In the genomic region with DNA sequence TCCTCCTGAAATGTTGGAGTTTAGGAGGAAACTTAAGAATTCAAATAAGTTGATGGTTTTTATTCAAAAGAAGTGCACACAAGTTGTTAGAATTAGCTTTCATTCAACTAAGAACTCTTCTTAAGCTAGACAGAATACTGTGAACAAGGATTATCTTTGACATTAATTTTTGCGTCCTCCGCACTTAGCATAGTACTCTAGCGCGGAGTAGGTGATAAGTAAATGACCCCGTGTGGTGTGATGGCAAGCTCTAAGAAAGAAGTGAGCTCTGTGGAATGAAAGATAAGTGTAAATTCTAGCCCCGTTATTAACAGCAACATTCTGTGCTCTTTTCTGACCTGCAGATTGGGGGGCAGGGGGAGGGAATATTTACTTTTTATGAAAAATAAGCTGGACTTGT, we compare ENCODE assay signal across 10 cellular contexts. TPM values are rescaled to one million over a fixed set of nuclear protein-coding genes. Genes with fewer than 3 reads are reported as not detected.
DNase-seq lines count a peak whose midpoint lies in the region; ATAC-seq, FAIRE-seq and TF ChIP-seq lines count a peak whose summit lies in the region.
"Had no signal": no experiment of that assay in that cellular context is flagged by ENCODE, and none has a peak within 500 bp of the region (broad histone marks: within the 10 kb centered on the region; RNA-seq: fewer than 3 reads in every experiment).

No MANE protein-coding gene starts in this region.

- peak overlapping the region; percentile 68 for H3K27ac Mint-ChIP-seq in activated CD4-positive, alpha-beta T cell treated with anti-CD3 and anti-CD28 coated beads, Interleukin-2, amount 10 ng/mL, durations not matched to agents 7 days and 5 days

- TF ChIP-seq CTCF in WI38 (IDR thresholded peaks at IDR 0.05; ENCODE audit: low read depth, low read length), result no peak
- TF ChIP-seq CTCF in HepG2 (CRISPR knock-in tag; IDR thresholded peaks at IDR 0.05), result no peak
- TF ChIP-seq CTCF in transverse colon (IDR thresholded peaks at IDR 0.05), result no peak

- POLR2A ChIA-PET in activated CD4-positive, alpha-beta T cell treated with anti-CD3 and anti-CD28 coated beads, Interleukin-2, amount 10 ng/mL, durations not matched to agents 7 days and 5 days (lab: Charles Lee), result no interaction called here
- POLR2A ChIA-PET in HepG2 (lab: Yijun Ruan, JAX), result interaction anchor here (1.2 to 5.4 kb wide), 3 partner anchors 13 to 428 kb away, joined by 3 to 92 read pairs (median 16); partner anchors contain the start of genes DNAJC21 and TTC23L

- H3K4me1 ChIP-seq in HepG2 (ENCODE audit: insufficient read depth, low read length) (peaks cover 39% of the 10 kb centered on the region), transverse colon (peaks cover 23 to 33% (median 26%) of the 10 kb centered on the region in 4 donors)

- peaks cover 41% of the 10 kb centered on the region for H3K4me1 Mint-ChIP-seq in activated CD4-positive, alpha-beta T cell treated with anti-CD3 and anti-CD28 coated beads, Interleukin-2, amount 10 ng/mL, durations not matched to agents 7 days and 5 days

- BruUV-seq in HepG2 (replicated peaks; lab: Mats Ljungman, UMichigan), result no TSS peak

- CTCF ChIA-PET in activated CD4-positive, alpha-beta T cell treated with anti-CD3 and anti-CD28 coated beads, Interleukin-2, amount 10 ng/mL, durations not matched to agents 7 days and 5 days (lab: Charles Lee), result interaction anchor here (1.1 to 4.5 kb wide), 4 partner anchors 13 to 27 kb away, joined by 3 to 21 read pairs (median 4); partner anchors contain the start of gene DNAJC21
- CTCF ChIA-PET in HepG2 (lab: Yijun Ruan, JAX; ENCODE audit: low intra/inter-chr PET ratio, low total read pairs), result no interaction called here

- peak overlapping the region; percentile 69 for H3K4me2 ChIP-seq in HepG2 (ENCODE audit: low read depth, low read length)

- WGBS in HepG2 (ENCODE audit: low lambda C conversion rate), result 1% methylated on average over 6 of the region's 6 CpGs
- WGBS in transverse colon (ENCODE audit: low coverage in 1 of 2), 2 donors, result 12 to 15% methylated on average over 6 of the region's 6 CpGs

- peak overlapping the region; percentile 97 for H3K9ac ChIP-seq in HepG2 (ENCODE audit: insufficient read depth, low read depth, low read length)

- DNase-seq in activated CD4-positive, alpha-beta T cell treated with anti-CD3 and anti-CD28 coated beads, Interleukin-2, amount 10 ng/mL, durations not matched to agents 7 days and 5 days, result no peak
- DNase-seq in activated CD4-positive, alpha-beta T cell treated with anti-CD3 and anti-CD28 coated beads for 1 hour, result no peak
- DNase-seq in HepG2 (ENCODE audit: low spot score) (no peak), transverse colon (no peak), A172 (ENCODE audit: low spot score) (no peak), SHP77 (lab: John Stamatoyannopoulos, UW) (no peak), activated gamma-delta T cell treated with Interleukin-2 at 50 U/mL for 16 hours (no peak)
- DNase-seq: NCI-H1930 had no signal

- H3K36me3 ChIP-seq in HepG2 (replicated peaks in 1 of 2; ENCODE audit: control insufficient read depth in 1 of 2, insufficient read depth in 2 of 2, low read length in 2 of 2) (peaks cover 2 to 28% of the 10 kb centered on the region in 2 experiments), transverse colon (peaks cover 0 to 20% (median under 1%) of the 10 kb centered on the region in 4 donors)

- no peak for ATAC-seq in HepG2

- H3K9me3 ChIP-seq in HepG2 (ENCODE audit: low read length) (no peaks in the 10 kb centered on the region), transverse colon (no peaks in the 10 kb centered on the region)

- peaks cover 34% of the 10 kb centered on the region for H3K36me3 Mint-ChIP-seq in activated CD4-positive, alpha-beta T cell treated with anti-CD3 and anti-CD28 coated beads, Interleukin-2, amount 10 ng/mL, durations not matched to agents 7 days and 5 days (ENCODE audit: low read depth)

- peaks cover 68% of the 10 kb centered on the region for H3K79me2 ChIP-seq in HepG2 (ENCODE audit: insufficient read depth, low read length)

- in situ Hi-C loops in HepG2 (cut with HindIII; ENCODE audit: extremely low pct_ligation_motif_present, low pct_unique_long_range_greater_than_20kb) (no loop called here), transverse colon (cut with MboI; ENCODE audit: low pct_ligation_motif_present in 1 of 4, low pct_unique_long_range_greater_than_20kb in 1 of 4, low sequenced_read_pairs in 3 of 4) (loop anchor here in 3 of 4 donors (25.0 kb wide), 2 partner anchors 904 to 1479 kb away; partner anchors contain the start of genes AMACR (in 2 of the 3) and TARS1 (in 2 of the 3))

- no peaks in the 10 kb centered on the region for H3K27me3 Mint-ChIP-seq in activated CD4-positive, alpha-beta T cell treated with anti-CD3 and anti-CD28 coated beads, Interleukin-2, amount 10 ng/mL, durations not matched to agents 7 days and 5 days

- no peak for TF ChIP-seq RAD21 in HepG2 (CRISPR knock-in tag; IDR thresholded peaks at IDR 0.05)

- FAIRE-seq in HepG2 (lab: Jason Lieb, UNC), result no peak
- FAIRE-seq: D721Med had no signal

- intact Hi-C loops in HepG2 (cut with micrococcal nuclease; ENCODE audit: unreplicated experiment) (loop anchor here (5.0 kb wide), 1 partner anchor 259 kb away; the partner anchor contains the start of gene RAI14), transverse colon (cut with DNase I; ENCODE audit: low total_unique reads) (no loop called here)

- H3K27ac ChIP-seq in HepG2 (ENCODE audit: extremely low read length, insufficient read depth, low read length) (peak overlapping the region; percentile 89), transverse colon (peak overlapping the region in 2 of 4 donors; percentile 90 to 93)

- TF ChIP-seq EP300 in HepG2 (IDR thresholded peaks at IDR 0.05; ENCODE audit: low read depth in 2 of 2, low read length in 2 of 2) (no peak), HepG2 (CRISPR knock-in tag; IDR thresholded peaks at IDR 0.05; ENCODE audit: borderline replicate concordance) (no peak), transverse colon (IDR thresholded peaks at IDR 0.05; ENCODE audit: low read depth) (no peak)

- no peaks in the 10 kb centered on the region for H3K9me3 Mint-ChIP-seq in activated CD4-positive, alpha-beta T cell treated with anti-CD3 and anti-CD28 coated beads, Interleukin-2, amount 10 ng/mL, durations not matched to agents 7 days and 5 days

- TF ChIP-seq POLR2A in HepG2 (IDR thresholded peaks at IDR 0.05; ENCODE audit: insufficient read depth in 1 of 2, low read depth in 2 of 2, low read length in 2 of 2), result no peak
- no peak for TF ChIP-seq POLR2A in transverse colon (IDR thresholded peaks at IDR 0.05)

- H3K4me3 ChIP-seq in WI38 (ENCODE audit: low read depth, low read length) (peak overlapping the region; percentile 98), HepG2 (replicated peaks in 1 of 3; ENCODE audit: insufficient read depth in 1 of 3, low read depth in 2 of 3, low read length in 3 of 3) (peak overlapping the region; percentile 83 to 99 (median 95)), transverse colon (peak overlapping the region; percentile 89 to 99 (median 93))

- H3K4me3 Mint-ChIP-seq in activated CD4-positive, alpha-beta T cell treated with anti-CD3 and anti-CD28 coated beads, Interleukin-2, amount 10 ng/mL, durations not matched to agents 7 days and 5 days, result no peak overlapping the region

- no peak overlapping the region for H2AFZ ChIP-seq in HepG2 (ENCODE audit: low read length)

- no peaks in the 10 kb centered on the region; the same call in 1 of the 2 replicates for H4K20me1 ChIP-seq in HepG2 (ENCODE audit: insufficient read depth, low read length)

- no peaks in the 10 kb centered on the region; a peak in 1 of 5 replicates for H3K27me3 ChIP-seq in HepG2 (ENCODE audit: control insufficient read depth in 1 of 2, insufficient read depth in 2 of 2, low read length in 2 of 2)
- H3K27me3 ChIP-seq in transverse colon, result no peaks in the 10 kb centered on the region

RNA-seq across cellular contexts. Expression of gene BRIX1, which starts 1.0 kb away (rescaled TPM):
- total RNA-seq in activated CD4-positive, alpha-beta T cell treated with anti-CD3 and anti-CD28 coated beads, Interleukin-2, amount 10 ng/mL, durations not matched to agents 7 days and 5 days, result 10 to 100 TPM; 33.3 to 50.5 TPM
- total RNA-seq in HepG2 (2016; rRNA removed; fragmentation: Illumina TruSeq; extraction: Trizol) (78.4 and 114 TPM in 2 replicates), transverse colon (10 to 100 TPM in 2 of 4 donors, 1 to 10 TPM in 2; 1.5 to 15.6 (median 7.5) TPM)
- 37.2 and 44.7 TPM in 2 replicates for total RNA-seq in HepG2 (2016; cell fraction: cytosol; rRNA removed; fragmentation: Illumina TruSeq; extraction: Trizol; ENCODE audit: low read depth)
- 77.5 and 119 TPM in 2 replicates for total RNA-seq in HepG2 (2016; cell fraction: insoluble cytoplasmic fraction; rRNA removed; fragmentation: Illumina TruSeq; extraction: Trizol)
- total RNA-seq in HepG2 (2016; cell fraction: membrane; rRNA removed; fragmentation: Illumina TruSeq; extraction: Trizol), result 39.2 and 47.0 TPM in 2 replicates
- 40.6 and 42.7 TPM in 2 replicates for total RNA-seq in HepG2 (2016; cell fraction: nucleus; rRNA removed; fragmentation: Illumina TruSeq; extraction: Trizol)
- 16.4 and 23.6 TPM in 2 replicates for polyA plus RNA-seq in HepG2 (2011; rRNA removed)
- 8.1 and 14.1 TPM in 2 replicates for polyA plus RNA-seq in HepG2 (2011; cell fraction: cytosol; rRNA removed)
- polyA plus RNA-seq in HepG2 (2011; cell fraction: nucleus; rRNA removed), result 5.4 and 10.2 TPM in 2 replicates
- 18.8 and 26.8 TPM in 2 replicates for polyA plus RNA-seq in HepG2 (2012)
- polyA plus RNA-seq in HepG2 (2016; cell fraction: cytosol; fragmentation: Illumina TruSeq; extraction: Trizol; ENCODE audit: low read depth), result 5.7 and 6.5 TPM in 2 replicates
- polyA plus RNA-seq in HepG2 (2016; cell fraction: insoluble cytoplasmic fraction; fragmentation: Illumina TruSeq; extraction: Trizol; ENCODE audit: low read depth), result 114 and 121 TPM in 2 replicates
- polyA plus RNA-seq in HepG2 (2016; cell fraction: membrane; fragmentation: Illumina TruSeq; extraction: Trizol; ENCODE audit: low read depth), result 7.8 and 9.8 TPM in 2 replicates
- polyA plus RNA-seq in HepG2 (2016; cell fraction: nucleus; fragmentation: Illumina TruSeq; extraction: Trizol; ENCODE audit: insufficient read depth, low read depth), result 73.3 and 78.2 TPM in 2 replicates
- polyA minus RNA-seq in HepG2 (2011; rRNA and poly(A)+ RNA removed; ENCODE audit: low replicate concordance), result 2.7 and 18.5 TPM in 2 replicates
- 17.8 TPM in 2 replicates for polyA minus RNA-seq in HepG2 (2011; cell fraction: cytosol; rRNA and poly(A)+ RNA removed)
- polyA minus RNA-seq in HepG2 (2011; cell fraction: nucleus; rRNA and poly(A)+ RNA removed), result 23.3 and 25.5 TPM in 2 replicates
- 91.9 and 128 TPM in 2 replicates for total RNA-seq in A172 (2014; rRNA removed; shearing (Covaris generic))

RNA-seq across cellular contexts. Expression of gene RAD1, which starts 1.2 kb away (rescaled TPM):
- 10 to 100 TPM; 25.6 to 26.5 TPM for total RNA-seq in activated CD4-positive, alpha-beta T cell treated with anti-CD3 and anti-CD28 coated beads, Interleukin-2, amount 10 ng/mL, durations not matched to agents 7 days and 5 days
- total RNA-seq in HepG2 (2016; rRNA removed; fragmentation: Illumina TruSeq; extraction: Trizol) (39.1 and 51.0 TPM in 2 replicates), transverse colon (10 to 100 TPM in 3 of 4 donors, 1 to 10 TPM in 1; 9.0 to 14.4 (median 11.6) TPM)
- 7.8 and 8.9 TPM in 2 replicates for total RNA-seq in HepG2 (2016; cell fraction: cytosol; rRNA removed; fragmentation: Illumina TruSeq; extraction: Trizol; ENCODE audit: low read depth)
- total RNA-seq in HepG2 (2016; cell fraction: insoluble cytoplasmic fraction; rRNA removed; fragmentation: Illumina TruSeq; extraction: Trizol), result 38.6 and 49.9 TPM in 2 replicates
- total RNA-seq in HepG2 (2016; cell fraction: membrane; rRNA removed; fragmentation: Illumina TruSeq; extraction: Trizol), result 18.7 and 20.4 TPM in 2 replicates
- 31.8 and 32.5 TPM in 2 replicates for total RNA-seq in HepG2 (2016; cell fraction: nucleus; rRNA removed; fragmentation: Illumina TruSeq; extraction: Trizol)
- polyA plus RNA-seq in HepG2 (2011; rRNA removed), result 12.7 and 14.7 TPM in 2 replicates
- polyA plus RNA-seq in HepG2 (2011; cell fraction: cytosol; rRNA removed), result 8.2 and 9.1 TPM in 2 replicates
- 5.8 and 9.0 TPM in 2 replicates for polyA plus RNA-seq in HepG2 (2011; cell fraction: nucleus; rRNA removed)
- 16.0 and 16.1 TPM in 2 replicates for polyA plus RNA-seq in HepG2 (2012)
- 4.6 and 7.2 TPM in 2 replicates for polyA plus RNA-seq in HepG2 (2016; cell fraction: cytosol; fragmentation: Illumina TruSeq; extraction: Trizol; ENCODE audit: low read depth)
- polyA plus RNA-seq in HepG2 (2016; cell fraction: insoluble cytoplasmic fraction; fragmentation: Illumina TruSeq; extraction: Trizol; ENCODE audit: low read depth), result 45.0 and 45.2 TPM in 2 replicates
- polyA plus RNA-seq in HepG2 (2016; cell fraction: membrane; fragmentation: Illumina TruSeq; extraction: Trizol; ENCODE audit: low read depth), result 11.8 and 12.5 TPM in 2 replicates
- 25.0 and 26.1 TPM in 2 replicates for polyA plus RNA-seq in HepG2 (2016; cell fraction: nucleus; fragmentation: Illumina TruSeq; extraction: Trizol; ENCODE audit: insufficient read depth, low read depth)
- 26.5 and 78.8 TPM in 2 replicates for polyA minus RNA-seq in HepG2 (2011; rRNA and poly(A)+ RNA removed; ENCODE audit: low replicate concordance)
- 10.0 and 10.5 TPM in 2 replicates for polyA minus RNA-seq in HepG2 (2011; cell fraction: cytosol; rRNA and poly(A)+ RNA removed)
- polyA minus RNA-seq in HepG2 (2011; cell fraction: nucleus; rRNA and poly(A)+ RNA removed), result 39.3 and 40.9 TPM in 2 replicates
- 35.8 and 40.6 TPM in 2 replicates for total RNA-seq in A172 (2014; rRNA removed; shearing (Covaris generic))

RNA-seq across cellular contexts. Expression of gene DNAJC21, which starts 12.8 kb away (rescaled TPM):
- 10 to 100 TPM; 52.4 to 57.6 TPM for total RNA-seq in activated CD4-positive, alpha-beta T cell treated with anti-CD3 and anti-CD28 coated beads, Interleukin-2, amount 10 ng/mL, durations not matched to agents 7 days and 5 days
- total RNA-seq in HepG2 (2016; rRNA removed; fragmentation: Illumina TruSeq; extraction: Trizol), result 41.6 and 46.4 TPM in 2 replicates
- total RNA-seq in HepG2 (2016; cell fraction: cytosol; rRNA removed; fragmentation: Illumina TruSeq; extraction: Trizol; ENCODE audit: low read depth), result 20.3 and 22.3 TPM in 2 replicates
- total RNA-seq in HepG2 (2016; cell fraction: insoluble cytoplasmic fraction; rRNA removed; fragmentation: Illumina TruSeq; extraction: Trizol), result 44.0 and 45.9 TPM in 2 replicates
- total RNA-seq in HepG2 (2016; cell fraction: membrane; rRNA removed; fragmentation: Illumina TruSeq; extraction: Trizol), result 37.1 and 46.9 TPM in 2 replicates
- 32.8 and 33.1 TPM in 2 replicates for total RNA-seq in HepG2 (2016; cell fraction: nucleus; rRNA removed; fragmentation: Illumina TruSeq; extraction: Trizol)
- 8.0 and 10.9 TPM in 2 replicates for polyA plus RNA-seq in HepG2 (2011; rRNA removed)
- polyA plus RNA-seq in HepG2 (2011; cell fraction: cytosol; rRNA removed), result 4.4 and 7.0 TPM in 2 replicates
- 6.7 and 8.1 TPM in 2 replicates for polyA plus RNA-seq in HepG2 (2011; cell fraction: nucleus; rRNA removed)
- 28.3 and 30.1 TPM in 2 replicates for polyA plus RNA-seq in HepG2 (2012)
- 20.4 and 21.1 TPM in 2 replicates for polyA plus RNA-seq in HepG2 (2016; cell fraction: cytosol; fragmentation: Illumina TruSeq; extraction: Trizol; ENCODE audit: low read depth)
- 48.5 and 53.9 TPM in 2 replicates for polyA plus RNA-seq in HepG2 (2016; cell fraction: insoluble cytoplasmic fraction; fragmentation: Illumina TruSeq; extraction: Trizol; ENCODE audit: low read depth)
- 31.1 and 31.6 TPM in 2 replicates for polyA plus RNA-seq in HepG2 (2016; cell fraction: membrane; fragmentation: Illumina TruSeq; extraction: Trizol; ENCODE audit: low read depth)
- polyA plus RNA-seq in HepG2 (2016; cell fraction: nucleus; fragmentation: Illumina TruSeq; extraction: Trizol; ENCODE audit: insufficient read depth, low read depth), result 36.8 and 38.2 TPM in 2 replicates
- polyA minus RNA-seq in HepG2 (2011; rRNA and poly(A)+ RNA removed; ENCODE audit: low replicate concordance), result 8.8 and 29.7 TPM in 2 replicates
- polyA minus RNA-seq in HepG2 (2011; cell fraction: cytosol; rRNA and poly(A)+ RNA removed), result 11.5 and 11.8 TPM in 2 replicates
- polyA minus RNA-seq in HepG2 (2011; cell fraction: nucleus; rRNA and poly(A)+ RNA removed), result 39.3 and 44.4 TPM in 2 replicates
- 10 to 100 TPM; 12.7 to 34.8 (median 26.6) TPM for total RNA-seq in transverse colon
- total RNA-seq in A172 (2014; rRNA removed; shearing (Covaris generic)), result 36.1 and 53.1 TPM in 2 replicates
